ENCODE assay signal across 1 cellular context in genomic region chr5:94707359-94707758, GRCh38.
TF ChIP-seq lines count a peak whose summit lies in the region.

No MANE protein-coding gene starts in this region.

TF ChIP-seq in GM23338, 12 proteins besides CTCF, POLR2A, EP300 and RAD21 (continued from another document):
- TF ChIP-seq ZNF462 (CRISPR knock-in tag; IDR thresholded peaks at IDR 0.05) (no peak), EZH2phosphoT487 (IDR thresholded peaks at IDR 0.05; ENCODE audit: unreplicated experiment) (no peak), ETS1 (IDR thresholded peaks at IDR 0.05) (no peak), JUNB (IDR thresholded peaks at IDR 0.05; ENCODE audit: unreplicated experiment) (no peak), STAT1 (IDR thresholded peaks at IDR 0.05; ENCODE audit: unreplicated experiment) (no peak), ZNF331 (CRISPR knock-in tag; IDR thresholded peaks at IDR 0.05; ENCODE audit: low read depth) (no peak), EZH2 (IDR thresholded peaks at IDR 0.05; ENCODE audit: low read depth, unreplicated experiment) (no peak)
TF ChIP-seq in GM23338: peak in this region for 0.
